Comparison of ENCODE assay signal across 15 cellular contexts in the genomic region with DNA sequence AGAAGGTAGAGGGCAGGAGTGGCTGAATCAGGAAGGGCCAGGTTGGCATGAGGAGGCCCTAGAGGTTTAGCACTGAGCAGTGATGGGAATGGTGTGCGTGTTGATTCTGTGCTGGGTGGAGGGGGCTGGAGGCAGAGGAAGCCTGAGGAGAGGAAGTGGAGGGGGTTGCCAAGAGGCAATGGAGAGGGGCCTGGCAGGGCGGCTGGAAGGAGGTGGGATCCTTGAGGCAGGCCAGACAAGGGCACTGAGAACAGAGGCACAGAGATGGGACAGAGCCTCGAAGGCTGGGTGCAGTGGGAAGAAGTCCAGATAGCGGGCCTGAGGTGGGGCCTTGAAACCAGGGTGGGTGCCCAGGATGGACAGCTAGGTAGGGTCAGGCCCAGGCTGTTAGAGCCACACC. TPM values are rescaled to one million over a fixed set of nuclear protein-coding genes. Genes with fewer than 3 reads are reported as not detected.
DNase-seq lines count a peak whose midpoint lies in the region; ATAC-seq, FAIRE-seq and TF ChIP-seq lines count a peak whose summit lies in the region.
"Had no signal": no experiment of that assay in that cellular context is flagged by ENCODE, and none has a peak within 500 bp of the region (broad histone marks: within the 10 kb centered on the region; RNA-seq: fewer than 3 reads in every experiment).

No MANE protein-coding gene starts in this region.

- peak; percentile 25 for DNase-seq in left ventricle myocardium superior
- no peak for DNase-seq in cardiac septum (ENCODE audit: low spot score)
- no peak for DNase-seq in activated CD4-positive, alpha-beta memory T cell treated with anti-CD3 and anti-CD28 coated beads, Interleukin-2, amount 10 ng/mL, durations not matched to agents 7 days and 5 days
- peak; percentile 52 for DNase-seq in kidney
- DNase-seq in GM23248, result no peak
- DNase-seq in NCI-H187 (lab: John Stamatoyannopoulos, UW), result no peak
- DNase-seq: BE2C, GDM1, hypothalamus, midbrain, NCI-H524 treated with DMSO at 0.1 percent for 48 hours, SIG-M5, uterus had no signal

- no peak overlapping the region for H2AFZ ChIP-seq in GM23248

- H3K9ac ChIP-seq in kidney (ENCODE audit: low read length in 2 of 2) (no peak overlapping the region), GM23248 (no peak overlapping the region)

- peaks cover 55% of the 10 kb centered on the region for H3K36me3 Mint-ChIP-seq in activated CD4-positive, alpha-beta memory T cell treated with anti-CD3 and anti-CD28 coated beads, Interleukin-2, amount 10 ng/mL, durations not matched to agents 7 days and 5 days (ENCODE audit: low read depth)

- no peaks in the 10 kb centered on the region for H3K9me3 Mint-ChIP-seq in activated CD4-positive, alpha-beta memory T cell treated with anti-CD3 and anti-CD28 coated beads, Interleukin-2, amount 10 ng/mL, durations not matched to agents 7 days and 5 days

- no peak overlapping the region for H3K27ac ChIP-seq in kidney (ENCODE audit: low read depth in 2 of 2, low read length in 2 of 2)
- no peak overlapping the region for H3K27ac ChIP-seq in GM23248

- no peak overlapping the region for H3K4me3 ChIP-seq in kidney (ENCODE audit: low read length in 2 of 2)
- no peak overlapping the region for H3K4me3 ChIP-seq in GM23248

- H3K4me1 ChIP-seq in kidney (ENCODE audit: control insufficient read depth in 1 of 2, insufficient read depth in 1 of 2, low read depth in 1 of 2, low read length in 2 of 2) (peaks cover 0 to 8% of the 10 kb centered on the region in 2 donors), GM23248 (ENCODE audit: insufficient read depth) (peaks cover 7% of the 10 kb centered on the region)
- H3K4me1 ChIP-seq: uterus had no signal

- in situ Hi-C loops in GM23248 (cut with MboI), result no loop called here

- WGBS in GM23248 (ENCODE audit: low coverage in 1 of 2, low lambda C conversion rate in 2 of 2, missing lambda C conversion rate in 2 of 2), 2 experiments, result 89 to 90% methylated on average over 4 of the region's 4 CpGs

- intact Hi-C loops in left ventricle myocardium superior (cut with micrococcal nuclease) (loop anchor here (10.0 kb wide), 1 partner anchor 52 kb away; no protein-coding TSS in a partner anchor), cardiac septum (cut with DNase I) (no loop called here), kidney (cut with DNase I) (no loop called here)

- no peaks in the 10 kb centered on the region for H3K27me3 Mint-ChIP-seq in activated CD4-positive, alpha-beta memory T cell treated with anti-CD3 and anti-CD28 coated beads, Interleukin-2, amount 10 ng/mL, durations not matched to agents 7 days and 5 days

- peaks cover 76% of the 10 kb centered on the region for H3K79me2 ChIP-seq in GM23248 (ENCODE audit: insufficient read depth)

- H4K20me1 ChIP-seq in GM23248 (ENCODE audit: insufficient read depth), result no peaks in the 10 kb centered on the region

- H3K27ac Mint-ChIP-seq in activated CD4-positive, alpha-beta memory T cell treated with anti-CD3 and anti-CD28 coated beads, Interleukin-2, amount 10 ng/mL, durations not matched to agents 7 days and 5 days, result peak overlapping the region; percentile 49

- ATAC-seq in left ventricle myocardium superior (no peak), HG03565 (IDR thresholded peaks at IDR 0.05; ENCODE audit: unreplicated experiment) (no peak)
- ATAC-seq in activated CD4-positive, CD25-positive, alpha-beta regulatory T cell treated with anti-CD3 and anti-CD28 coated beads, Interleukin-2, amount 50 U/mL, for 24 hours, result no peak

- CTCF ChIA-PET in activated CD4-positive, alpha-beta memory T cell treated with anti-CD3 and anti-CD28 coated beads, Interleukin-2, amount 10 ng/mL, durations not matched to agents 7 days and 5 days (lab: Charles Lee), result no interaction called here

- H3K9me3 ChIP-seq in kidney (ENCODE audit: control insufficient read depth in 1 of 2, low read length in 2 of 2) (no peaks in the 10 kb centered on the region), GM23248 (ENCODE audit: low read depth) (no peaks in the 10 kb centered on the region)
- H3K9me3 ChIP-seq: BE2C, uterus had no signal

- H3K9me2 ChIP-seq in GM23248 (ENCODE audit: insufficient read depth), result no peaks in the 10 kb centered on the region

- H3K4me2 ChIP-seq in GM23248 (ENCODE audit: unreplicated experiment), result no peak overlapping the region

- FAIRE-seq in kidney (lab: Jason Lieb, UNC), result no peak

- peak overlapping the region; percentile 63 for H3K4me3 Mint-ChIP-seq in activated CD4-positive, alpha-beta memory T cell treated with anti-CD3 and anti-CD28 coated beads, Interleukin-2, amount 10 ng/mL, durations not matched to agents 7 days and 5 days

- peaks cover 9% of the 10 kb centered on the region; the same call in 1 of the 2 replicates for H3F3A ChIP-seq in GM23248 (ENCODE audit: insufficient read depth)

- POLR2A ChIA-PET in activated CD4-positive, alpha-beta memory T cell treated with anti-CD3 and anti-CD28 coated beads, Interleukin-2, amount 10 ng/mL, durations not matched to agents 7 days and 5 days (lab: Charles Lee), result interaction anchor here (1.1 to 2.5 kb wide), 2 partner anchors 18 to 21 kb away, joined by 6 to 9 read pairs; no protein-coding TSS in a partner anchor

- TF ChIP-seq CTCF in kidney (IDR thresholded peaks at IDR 0.05; ENCODE audit: borderline replicate concordance, extremely low read depth, insufficient read depth), result no peak

- H3K36me3 ChIP-seq in kidney (ENCODE audit: control insufficient read depth in 1 of 2, insufficient read depth in 2 of 2, low read length in 2 of 2), result peaks cover 3 to 4% of the 10 kb centered on the region in 2 donors
- no peaks in the 10 kb centered on the region for H3K36me3 ChIP-seq in GM23248 (ENCODE audit: low read depth)
- H3K36me3 ChIP-seq: BE2C, uterus had no signal

- peaks cover 63% of the 10 kb centered on the region for H3K4me1 Mint-ChIP-seq in activated CD4-positive, alpha-beta memory T cell treated with anti-CD3 and anti-CD28 coated beads, Interleukin-2, amount 10 ng/mL, durations not matched to agents 7 days and 5 days

- H3K27me3 ChIP-seq in GM23248 (replicated peaks; ENCODE audit: insufficient read depth), result no peaks in the 10 kb centered on the region
- H3K27me3 ChIP-seq: BE2C, uterus had no signal

RNA-seq across cellular contexts. Expression of a gene that starts 24.3 kb away (rescaled TPM):
- 25.6 TPM for total RNA-seq in left ventricle myocardium superior
- total RNA-seq in cardiac septum, result 19.1 TPM
- 10 to 100 TPM; 77.0 to 80.3 TPM for total RNA-seq in activated CD4-positive, alpha-beta memory T cell treated with anti-CD3 and anti-CD28 coated beads, Interleukin-2, amount 10 ng/mL, durations not matched to agents 7 days and 5 days
- 128 TPM for total RNA-seq in kidney
- polyA plus RNA-seq in kidney (ENCODE audit: insufficient read depth, low read depth, low replicate concordance), result 27.3 TPM
- 31.2 and 46.3 TPM in 2 replicates for total RNA-seq in GM23248 (2014; rRNA removed; shearing (Covaris generic))
- 19.1 and 20.9 TPM in 2 replicates for polyA plus RNA-seq in GM23248 (2016; fragmentation: Nextera tagmentation; extraction: Ambion mirVana)

RNA-seq across cellular contexts. Expression of a gene that starts 26.5 kb away (rescaled TPM):
- 228 TPM for total RNA-seq in left ventricle myocardium superior
- total RNA-seq in cardiac septum, result 213 TPM
- total RNA-seq in activated CD4-positive, alpha-beta memory T cell treated with anti-CD3 and anti-CD28 coated beads, Interleukin-2, amount 10 ng/mL, durations not matched to agents 7 days and 5 days, result 100 to 1,000 TPM; 266 to 277 TPM
- total RNA-seq in kidney, result 313 TPM
- polyA plus RNA-seq in kidney (ENCODE audit: insufficient read depth, low read depth, low replicate concordance), result 232 TPM
- 188 and 219 TPM in 2 replicates for total RNA-seq in GM23248 (2014; rRNA removed; shearing (Covaris generic))
- polyA plus RNA-seq in GM23248 (2016; fragmentation: Nextera tagmentation; extraction: Ambion mirVana), result 175 and 181 TPM in 2 replicates

Comparison
In these comparisons a context has a peak if more than half of its experiments do, and no peak if none do; other contexts are left out.
1. DNase-seq: peak in left ventricle myocardium superior (single experiment) and kidney (single experiment); none in cardiac septum (single experiment), activated CD4-positive, alpha-beta memory T cell treated with anti-CD3 and anti-CD28 coated beads, Interleukin-2, amount 10 ng/mL, durations not matched to agents 7 days and 5 days (single experiment), GM23248 (single experiment) and NCI-H187 (0 of 2).